21 cellular contexts compared by ENCODE assay signal in genomic region chr14:52094871-52095270, GRCh38. TPM values are rescaled to one million over a fixed set of nuclear protein-coding genes. Genes with fewer than 3 reads are reported as not detected.
DNase-seq lines count a peak whose midpoint lies in the region; ATAC-seq and TF ChIP-seq lines count a peak whose summit lies in the region.
"Had no signal": no experiment of that assay in that cellular context is flagged by ENCODE, and none has a peak within 500 bp of the region (broad histone marks: within the 10 kb centered on the region; RNA-seq: fewer than 3 reads in every experiment).

No MANE protein-coding gene starts in this region.

- WGBS in SK-N-SH (ENCODE audit: low lambda C conversion rate), result 31% methylated on average over 3 of the region's 3 CpGs

- no peak for TF ChIP-seq EP300 in SK-N-SH (IDR thresholded peaks at IDR 0.05; ENCODE audit: borderline replicate concordance in 1 of 2, low read depth in 1 of 2, low read length in 1 of 2)

- H3K4me2 ChIP-seq in SK-N-SH, result no peak overlapping the region
- H3K4me2 ChIP-seq in MM.1S (ENCODE audit: low read depth, low read length), result no peak overlapping the region
- H3K4me2 ChIP-seq: A549; BLaER1 treated with 17β-estradiol and CSF1 and Interleukin-3, amounts not matched to agents 10 nM and 100 nM had no signal

- no peaks in the 10 kb centered on the region for H3K36me3 Mint-ChIP-seq in nephron (ENCODE audit: low read depth)
- H3K36me3 Mint-ChIP-seq in CD14-positive monocyte, result no peaks in the 10 kb centered on the region
- H3K36me3 Mint-ChIP-seq: CD4-positive, alpha-beta memory T cell had no signal

- CTCF ChIA-PET in SK-N-SH (lab: Yijun Ruan, JAX), result interaction anchor here (1.0 to 1.5 kb wide), 3 partner anchors 23 to 183 kb away, joined by 3 read pairs; no protein-coding TSS in a partner anchor
- CTCF ChIA-PET in RWPE1 (lab: Yijun Ruan, JAX), result no interaction called here

- H3K9me3 Mint-ChIP-seq in nephron (peaks cover 3% of the 10 kb centered on the region), CD14-positive monocyte (peaks cover 0 to 5% (median under 1%) of the 10 kb centered on the region in 7 donors)

- no peaks in the 10 kb centered on the region for H4K20me1 ChIP-seq in SK-N-SH (ENCODE audit: insufficient read depth)
- no peaks in the 10 kb centered on the region for H4K20me1 ChIP-seq in MM.1S (ENCODE audit: insufficient read depth, low read length)
- H4K20me1 ChIP-seq: BLaER1 treated with 17β-estradiol and CSF1 and Interleukin-3, amounts not matched to agents 10 nM and 100 nM had no signal

- H3K9me2 ChIP-seq in SK-N-SH, result no peaks in the 10 kb centered on the region
- no peaks in the 10 kb centered on the region for H3K9me2 ChIP-seq in MM.1S (replicated peaks; ENCODE audit: insufficient read depth, low read length)

- intact Hi-C loops in CD14-positive monocyte (cut with micrococcal nuclease), result no loop called here

- H3K4me3 ChIP-seq in SK-N-SH (ENCODE audit: low read depth in 2 of 2, low read length in 1 of 2) (no peak overlapping the region), MM.1S (ENCODE audit: low read length) (no peak overlapping the region)
- H3K4me3 ChIP-seq: A549; BLaER1 treated with 17β-estradiol and CSF1 and Interleukin-3, amounts not matched to agents 10 nM and 100 nM; GM23248 had no signal

- no peak for DNase-seq in SK-N-SH
- peak; percentile 67 for DNase-seq in fibroblast of peridontal ligament (ENCODE audit: extremely low read depth)
- no peak for DNase-seq in RWPE1 (ENCODE audit: low spot score)
- DNase-seq in CD14-positive monocyte (ENCODE audit: low spot score), result no peak
- DNase-seq in MM.1S, result no peak
- DNase-seq: ACHN; AML-193; BE2C; Caco-2; CD4-positive, alpha-beta memory T cell; DMS153; DND-41; GM23248; H7; HCEC 1CT had no signal

- TF ChIP-seq CTCF in SK-N-SH (IDR thresholded peaks at IDR 0.05), result no peak
- TF ChIP-seq CTCF in nephron (IDR thresholded peaks at IDR 0.05; ENCODE audit: unreplicated experiment in 3 of 3), result no peak
- no peak for TF ChIP-seq CTCF in RWPE1 (conservative IDR thresholded peaks at IDR 0.05; ENCODE audit: low read depth)
- TF ChIP-seq CTCF in CD14-positive monocyte (IDR thresholded peaks at IDR 0.05), result no peak
- TF ChIP-seq CTCF in MM.1S (IDR thresholded peaks at IDR 0.05; ENCODE audit: low read length), result no peak

- H3K27me3 Mint-ChIP-seq in nephron (ENCODE audit: low read depth), result no peaks in the 10 kb centered on the region
- H3K27me3 Mint-ChIP-seq in CD14-positive monocyte (ENCODE audit: low read depth in 3 of 3), result peaks cover 0 to 2% (median 1%) of the 10 kb centered on the region in 3 donors

- H3K9me3 ChIP-seq in SK-N-SH (no peaks in the 10 kb centered on the region), MM.1S (replicated peaks; ENCODE audit: insufficient read depth, low read length) (no peaks in the 10 kb centered on the region)
- H3K9me3 ChIP-seq: A549, BE2C, Caco-2 had no signal

- no peaks in the 10 kb centered on the region for H3K27me3 ChIP-seq in SK-N-SH (ENCODE audit: insufficient read depth)
- no peaks in the 10 kb centered on the region for H3K27me3 ChIP-seq in MM.1S (replicated peaks; ENCODE audit: insufficient read depth, low read length)
- H3K27me3 ChIP-seq: BE2C; BLaER1 treated with 17β-estradiol and CSF1 and Interleukin-3, amounts not matched to agents 10 nM and 100 nM had no signal

- H3K9ac ChIP-seq in SK-N-SH, result no peak overlapping the region
- no peak overlapping the region for H3K9ac ChIP-seq in MM.1S (ENCODE audit: low read length)
- H3K9ac ChIP-seq: BLaER1 treated with 17β-estradiol and CSF1 and Interleukin-3, amounts not matched to agents 10 nM and 100 nM; GM23248 had no signal

- H3K36me3 ChIP-seq in SK-N-SH (replicated peaks in 1 of 2; ENCODE audit: control insufficient read depth in 1 of 2, insufficient read depth in 2 of 2, low read length in 1 of 2) (no peaks in the 10 kb centered on the region), MM.1S (replicated peaks; ENCODE audit: insufficient read depth, low read length) (no peaks in the 10 kb centered on the region)
- H3K36me3 ChIP-seq: BE2C; BLaER1 treated with 17β-estradiol and CSF1 and Interleukin-3, amounts not matched to agents 10 nM and 100 nM had no signal

- no peak overlapping the region for H3K4me3 Mint-ChIP-seq in nephron
- no peak overlapping the region for H3K4me3 Mint-ChIP-seq in CD14-positive monocyte
- H3K4me3 Mint-ChIP-seq: CD4-positive, alpha-beta memory T cell had no signal

- TF ChIP-seq RAD21 in SK-N-SH (IDR thresholded peaks at IDR 0.05; ENCODE audit: low read length), result no peak

- H2AFZ ChIP-seq in SK-N-SH (ENCODE audit: low read depth) (no peak overlapping the region), MM.1S (ENCODE audit: low read length) (no peak overlapping the region)
- H2AFZ ChIP-seq: GM23248 had no signal

- no peaks in the 10 kb centered on the region for H3F3A ChIP-seq in SK-N-SH (replicated peaks; ENCODE audit: insufficient read depth)
- no peaks in the 10 kb centered on the region for H3F3A ChIP-seq in MM.1S (ENCODE audit: insufficient read depth, low read length)

- POLR2A ChIA-PET in SK-N-SH (lab: Yijun Ruan, JAX), result no interaction called here
- POLR2A ChIA-PET in RWPE1 (lab: Yijun Ruan, JAX; ENCODE audit: low non-redundant PET), result no interaction called here

- ATAC-seq in SK-N-SH treated with all-trans-retinoic acid at 6 μM for 48 hours, result no peak
- ATAC-seq in GM19351 (IDR thresholded peaks at IDR 0.05; ENCODE audit: unreplicated experiment), result no peak
- ATAC-seq: A549 had no signal

- no peaks in the 10 kb centered on the region for H3K4me1 ChIP-seq in SK-N-SH (ENCODE audit: control insufficient read depth in 1 of 2, insufficient read depth in 2 of 2, low read depth in 1 of 2, low read length in 1 of 2)
- H3K4me1 ChIP-seq in MM.1S (ENCODE audit: low read length), result no peaks in the 10 kb centered on the region
- H3K4me1 ChIP-seq: A549, BE2C, Caco-2 had no signal

- H3K27ac ChIP-seq in SK-N-SH (ENCODE audit: low read depth in 2 of 2, low read length in 1 of 2) (no peak overlapping the region), RWPE1 (no peak overlapping the region), MM.1S (ENCODE audit: low read length) (no peak overlapping the region)
- H3K27ac ChIP-seq: 22Rv1; A549; BLaER1 treated with 17β-estradiol and CSF1 and Interleukin-3, amounts not matched to agents 10 nM and 100 nM; GM23248 had no signal

- H3K27ac Mint-ChIP-seq in nephron, result peak overlapping the region; percentile 72 to 93 (median 78)
- no peak overlapping the region for H3K27ac Mint-ChIP-seq in CD14-positive monocyte
- H3K27ac Mint-ChIP-seq: CD4-positive, alpha-beta memory T cell had no signal

- H3K79me2 ChIP-seq in SK-N-SH (ENCODE audit: insufficient read depth) (no peaks in the 10 kb centered on the region), MM.1S (ENCODE audit: low read length) (no peaks in the 10 kb centered on the region)

- H3K4me1 Mint-ChIP-seq in nephron (peaks cover 31% of the 10 kb centered on the region), CD14-positive monocyte (no peaks in the 10 kb centered on the region)
- H3K4me1 Mint-ChIP-seq: CD4-positive, alpha-beta memory T cell had no signal

TF ChIP-seq in SK-N-SH, 30 proteins besides CTCF, POLR2A, EP300 and RAD21:
- peak; percentile 17; the same call in 1 of the 2 replicates for TF ChIP-seq TCF12 (IDR thresholded peaks at IDR 0.05)
- no peak for TF ChIP-seq NRF1 (IDR thresholded peaks at IDR 0.05; ENCODE audit: low read depth, low read length)

TF ChIP-seq in SK-N-SH treated with all-trans-retinoic acid at 6 μM for 48 hours, 23 proteins besides CTCF, POLR2A, EP300 and RAD21 (continues in another document):
- TF ChIP-seq TSHZ2 (CRISPR knock-in tag; IDR thresholded peaks at IDR 0.05) (no peak), SNAI2 (CRISPR knock-in tag; IDR thresholded peaks at IDR 0.05) (no peak), PPARA (CRISPR knock-in tag; IDR thresholded peaks at IDR 0.05; ENCODE audit: borderline replicate concordance) (no peak), CSDC2 (CRISPR knock-in tag; IDR thresholded peaks at IDR 0.05) (no peak), PATZ1 (CRISPR knock-in tag; IDR thresholded peaks at IDR 0.05; ENCODE audit: borderline replicate concordance) (no peak)

RNA-seq across cellular contexts. Expression of gene NID2, which starts 26.0 kb away (rescaled TPM):
- polyA plus RNA-seq in SK-N-SH (2012; rRNA removed) (15.9 and 22.7 TPM in 2 replicates), CD14-positive monocyte (not detected)
- 19.8 and 21.6 TPM in 2 replicates for polyA plus RNA-seq in SK-N-SH (2012; cell fraction: cytosol; rRNA removed)
- 36.1 and 46.6 TPM in 2 replicates for polyA plus RNA-seq in SK-N-SH (2012; cell fraction: nucleus; rRNA removed)

Comparison
In these comparisons a context has a peak if more than half of its experiments do, and no peak if none do; other contexts are left out.
1. H3K27ac Mint-ChIP-seq: peak in nephron (3 of 3); none in CD14-positive monocyte (0 of 7).
2. RNA of gene NID2, which starts 26.0 kb away (polyA plus RNA-seq): 15.9 to 46.6 TPM in SK-N-SH; not detected in CD14-positive monocyte; every median in the first group is over 10 times any median in the second.